In the genomic region with DNA sequence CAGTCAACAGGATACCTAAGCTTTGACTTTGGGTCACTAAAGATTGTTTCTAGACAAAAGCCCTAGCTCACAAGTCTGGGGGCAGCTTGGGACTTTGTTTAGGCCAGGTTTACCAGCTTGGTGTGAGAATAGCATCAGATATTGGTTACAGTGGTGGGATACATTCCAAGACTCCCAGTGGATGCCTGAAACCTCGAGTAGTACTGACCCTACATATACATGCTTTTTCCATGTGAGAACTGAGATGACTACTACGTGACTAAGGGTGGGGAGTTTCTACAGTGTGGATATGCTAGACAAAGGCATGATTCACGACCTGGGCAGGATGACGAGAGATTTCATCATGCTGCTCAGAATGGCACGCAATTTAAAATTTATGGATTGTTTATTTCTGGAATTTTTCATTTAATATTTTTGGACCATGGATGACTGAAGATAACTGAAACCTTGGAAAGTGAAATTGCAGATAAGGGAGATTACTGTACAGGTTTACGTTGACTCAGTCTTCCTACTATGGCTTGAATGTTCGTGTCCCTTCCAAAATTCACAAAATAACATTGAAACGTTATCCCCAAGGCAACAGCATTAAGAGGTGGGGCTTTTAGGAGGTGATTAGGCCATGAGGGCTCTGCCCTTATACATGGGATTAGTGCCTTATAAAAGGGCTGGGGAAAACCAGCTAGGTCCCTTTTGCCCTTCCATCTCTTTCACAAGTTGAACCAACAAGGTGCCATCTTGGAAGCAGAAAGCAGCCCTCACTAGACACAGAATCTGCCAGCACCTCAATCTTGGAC, we compare ENCODE assay signal across 16 cellular contexts. TPM values are rescaled to one million over a fixed set of nuclear protein-coding genes. Genes with fewer than 3 reads are reported as not detected.
DNase-seq lines count a peak whose midpoint lies in the region; ATAC-seq and TF ChIP-seq lines count a peak whose summit lies in the region.
"Had no signal": no experiment of that assay in that cellular context is flagged by ENCODE, and none has a peak within 500 bp of the region (broad histone marks: within the 10 kb centered on the region; RNA-seq: fewer than 3 reads in every experiment).

No MANE protein-coding gene starts in this region.

- ATAC-seq in activated T-cell treated with anti-CD3 and anti-CD28 coated beads, Interleukin-2, amount 50 U/mL, for 72 hours (replicated peaks in 1 of 2) = peak; percentile 52 to 69
- ATAC-seq in SK-N-SH treated with all-trans-retinoic acid at 6 μM for 48 hours (peak; percentile 42; the same call in 2 of the 3 replicates), GM18873 (IDR thresholded peaks at IDR 0.05; ENCODE audit: low FRiP score, unreplicated experiment) (no peak)
- ATAC-seq in stimulated activated naive CD8-positive, alpha-beta T cell treated with anti-CD3 and anti-CD28 coated beads, Interleukin-15, Interleukin-2, amounts not matched to agents 100 U/mL and 50 U/mL, for 24 hours = no peak
- ATAC-seq: GM12878 had no signal

- in situ Hi-C loops in transverse colon (cut with MboI; ENCODE audit: low pct_ligation_motif_present in 1 of 4, low pct_unique_long_range_greater_than_20kb in 1 of 4, low sequenced_read_pairs in 3 of 4) = loop anchor here in 1 of 4 donors (25.0 kb wide), 1 partner anchor 94 kb away; no protein-coding TSS in a partner anchor

- H3K27ac Mint-ChIP-seq in activated T-cell treated with anti-CD3 and anti-CD28 coated beads, Interleukin-2, amount 50 U/mL, for 72 hours = peak overlapping the region; percentile 90
- no peak overlapping the region for H3K27ac Mint-ChIP-seq in activated T-cell treated with anti-CD3 and anti-CD28 coated beads, Interleukin-2, amount 50 U/mL, for 24 hours
- H3K27ac Mint-ChIP-seq: B cell, IgD-negative memory B cell had no signal

- no peaks in the 10 kb centered on the region for H3K36me3 ChIP-seq in thyroid gland
- no peaks in the 10 kb centered on the region for H3K36me3 ChIP-seq in transverse colon

- TF ChIP-seq EP300 in transverse colon (IDR thresholded peaks at IDR 0.05; ENCODE audit: low read depth) = no peak

- H3K27ac ChIP-seq in thyroid gland (peak overlapping the region; percentile 94 to 99 (median 97)), transverse colon (no peak overlapping the region)

- TF ChIP-seq CTCF in thyroid gland (IDR thresholded peaks at IDR 0.05) (no peak), transverse colon (IDR thresholded peaks at IDR 0.05) (no peak)

- no peaks in the 10 kb centered on the region for H3K4me1 Mint-ChIP-seq in activated T-cell treated with anti-CD3 and anti-CD28 coated beads, Interleukin-2, amount 50 U/mL, for 72 hours (ENCODE audit: low read depth)
- no peaks in the 10 kb centered on the region for H3K4me1 Mint-ChIP-seq in activated T-cell treated with anti-CD3 and anti-CD28 coated beads, Interleukin-2, amount 50 U/mL, for 24 hours (ENCODE audit: low read depth)
- H3K4me1 Mint-ChIP-seq: B cell, IgD-negative memory B cell had no signal

- WGBS in thyroid gland, 2 donors = 83 to 88% methylated on average over 8 of the region's 8 CpGs
- WGBS in transverse colon (ENCODE audit: low coverage in 1 of 2), 2 donors = 80 to 84% methylated on average over 3 to 8 of the region's 8 CpGs

- H3K27me3 Mint-ChIP-seq in activated T-cell treated with anti-CD3 and anti-CD28 coated beads, Interleukin-2, amount 50 U/mL, for 72 hours (ENCODE audit: low read depth) = no peaks in the 10 kb centered on the region
- H3K27me3 Mint-ChIP-seq in activated T-cell treated with anti-CD3 and anti-CD28 coated beads, Interleukin-2, amount 50 U/mL, for 24 hours = no peaks in the 10 kb centered on the region

- peaks cover 0 to 2% of the 10 kb centered on the region in 2 donors for H3K9me3 Mint-ChIP-seq in activated T-cell treated with anti-CD3 and anti-CD28 coated beads, Interleukin-2, amount 50 U/mL, for 72 hours
- peaks cover 3% of the 10 kb centered on the region for H3K9me3 Mint-ChIP-seq in activated T-cell treated with anti-CD3 and anti-CD28 coated beads, Interleukin-2, amount 50 U/mL, for 24 hours

- no peaks in the 10 kb centered on the region for H3K36me3 Mint-ChIP-seq in activated T-cell treated with anti-CD3 and anti-CD28 coated beads, Interleukin-2, amount 50 U/mL, for 72 hours (ENCODE audit: insufficient read depth in 2 of 2)
- no peaks in the 10 kb centered on the region for H3K36me3 Mint-ChIP-seq in activated T-cell treated with anti-CD3 and anti-CD28 coated beads, Interleukin-2, amount 50 U/mL, for 24 hours (ENCODE audit: low read depth)
- H3K36me3 Mint-ChIP-seq: IgD-negative memory B cell had no signal

- H3K4me1 ChIP-seq in thyroid gland = peaks cover 61 to 78% of the 10 kb centered on the region in 2 donors
- peaks cover 7 to 41% (median 16%) of the 10 kb centered on the region in 4 donors for H3K4me1 ChIP-seq in transverse colon

- H3K4me3 ChIP-seq in thyroid gland (replicated peaks in 1 of 3) (no peak overlapping the region), transverse colon (no peak overlapping the region)
- H3K4me3 ChIP-seq: GM12878 had no signal

- TF ChIP-seq POLR2A in thyroid gland (IDR thresholded peaks at IDR 0.05) (no peak), transverse colon (IDR thresholded peaks at IDR 0.05) (no peak)

- H3K4me3 Mint-ChIP-seq in activated T-cell treated with anti-CD3 and anti-CD28 coated beads, Interleukin-2, amount 50 U/mL, for 72 hours = no peak overlapping the region
- no peak overlapping the region for H3K4me3 Mint-ChIP-seq in activated T-cell treated with anti-CD3 and anti-CD28 coated beads, Interleukin-2, amount 50 U/mL, for 24 hours
- H3K4me3 Mint-ChIP-seq: B cell had no signal

- DNase-seq in activated T-cell treated with anti-CD3 and anti-CD28 coated beads, Interleukin-2, amount 50 U/mL, for 72 hours = peak; percentile 6
- DNase-seq in activated T-cell treated with anti-CD3 and anti-CD28 coated beads, Interleukin-2, amount 50 U/mL, for 24 hours = no peak
- DNase-seq in fibroblast of the conjunctiva (ENCODE audit: low read depth) = peak; percentile 91
- no peak for DNase-seq in thyroid gland
- no peak for DNase-seq in stimulated activated naive CD8-positive, alpha-beta T cell treated with anti-CD3 and anti-CD28 coated beads, Interleukin-15, Interleukin-2, amounts not matched to agents 100 U/mL and 50 U/mL, for 24 hours
- no peak for DNase-seq in transverse colon
- DNase-seq: activated CD4-positive, alpha-beta T cell treated with anti-CD3 and anti-CD28 coated beads for 4 hours; central memory CD4-positive, alpha-beta T cell; H7; kidney; small intestine had no signal

- H3K9me3 ChIP-seq in thyroid gland (no peaks in the 10 kb centered on the region), transverse colon (no peaks in the 10 kb centered on the region)

- H3K27me3 ChIP-seq in thyroid gland (no peaks in the 10 kb centered on the region), transverse colon (no peaks in the 10 kb centered on the region)

- intact Hi-C loops in thyroid gland (cut with DNase I) (no loop called here), transverse colon (cut with DNase I; ENCODE audit: low total_unique reads) (no loop called here)

TF ChIP-seq in SK-N-SH treated with all-trans-retinoic acid at 6 μM for 48 hours, 23 proteins besides CTCF, POLR2A, EP300 and RAD21 (continues in another document):
- TF ChIP-seq ZNF70 (CRISPR knock-in tag; IDR thresholded peaks at IDR 0.05) = no peak
- TF ChIP-seq ZNF8 (CRISPR knock-in tag; IDR thresholded peaks at IDR 0.05) = no peak
- TF ChIP-seq PPARA (CRISPR knock-in tag; IDR thresholded peaks at IDR 0.05; ENCODE audit: borderline replicate concordance) = no peak
- no peak for TF ChIP-seq TOX (CRISPR knock-in tag; IDR thresholded peaks at IDR 0.05; ENCODE audit: borderline replicate concordance)
- TF ChIP-seq GLIS3 (CRISPR knock-in tag; IDR thresholded peaks at IDR 0.05) = no peak
- TF ChIP-seq SNAI2 (CRISPR knock-in tag; IDR thresholded peaks at IDR 0.05) = no peak
- no peak for TF ChIP-seq ISL1 (CRISPR knock-in tag; IDR thresholded peaks at IDR 0.05)
- TF ChIP-seq TCF4 (CRISPR knock-in tag; IDR thresholded peaks at IDR 0.05; ENCODE audit: borderline replicate concordance) = no peak
- no peak for TF ChIP-seq CSRNP3 (CRISPR knock-in tag; IDR thresholded peaks at IDR 0.05)
- no peak for TF ChIP-seq RARB (CRISPR knock-in tag; IDR thresholded peaks at IDR 0.05)
- TF ChIP-seq ZFP30 (CRISPR knock-in tag; IDR thresholded peaks at IDR 0.05) = no peak
- TF ChIP-seq ZNF565 (CRISPR knock-in tag; conservative IDR thresholded peaks at IDR 0.05; ENCODE audit: low read depth) = no peak
- no peak for TF ChIP-seq ESRRG (CRISPR knock-in tag; IDR thresholded peaks at IDR 0.05)
- no peak for TF ChIP-seq OSR1 (CRISPR knock-in tag; IDR thresholded peaks at IDR 0.05)
- TF ChIP-seq ZC3H10 (CRISPR knock-in tag; IDR thresholded peaks at IDR 0.05) = no peak
- no peak for TF ChIP-seq CSDC2 (CRISPR knock-in tag; IDR thresholded peaks at IDR 0.05)

RNA-seq across cellular contexts. Expression of gene CTAGE1, which starts 50.2 kb away (rescaled TPM):
- not detected for total RNA-seq in activated T-cell treated with anti-CD3 and anti-CD28 coated beads, Interleukin-2, amount 50 U/mL, for 72 hours
- total RNA-seq in thyroid gland = not detected
- total RNA-seq in transverse colon = not detected
- total RNA-seq: B cell, GM12878, H7, kidney had no signal

Comparison
In these comparisons a context has a peak if more than half of its experiments do, and no peak if none do; other contexts are left out.
1. DNase-seq: peak in activated T-cell treated with anti-CD3 and anti-CD28 coated beads, Interleukin-2, amount 50 U/mL, for 72 hours (2 of 2) and fibroblast of the conjunctiva (single experiment); none in activated T-cell treated with anti-CD3 and anti-CD28 coated beads, Interleukin-2, amount 50 U/mL, for 24 hours (single experiment), thyroid gland (0 of 2), stimulated activated naive CD8-positive, alpha-beta T cell treated with anti-CD3 and anti-CD28 coated beads, Interleukin-15, Interleukin-2, amounts not matched to agents 100 U/mL and 50 U/mL, for 24 hours (single experiment) and transverse colon (single experiment).
2. ATAC-seq: peak in activated T-cell treated with anti-CD3 and anti-CD28 coated beads, Interleukin-2, amount 50 U/mL, for 72 hours (2 of 2) and SK-N-SH treated with all-trans-retinoic acid at 6 μM for 48 hours (single experiment); none in GM18873 (single experiment) and stimulated activated naive CD8-positive, alpha-beta T cell treated with anti-CD3 and anti-CD28 coated beads, Interleukin-15, Interleukin-2, amounts not matched to agents 100 U/mL and 50 U/mL, for 24 hours (single experiment).
3. H3K27ac ChIP-seq: peak in thyroid gland (3 of 3); none in transverse colon (0 of 4).